In the genomic region with DNA sequence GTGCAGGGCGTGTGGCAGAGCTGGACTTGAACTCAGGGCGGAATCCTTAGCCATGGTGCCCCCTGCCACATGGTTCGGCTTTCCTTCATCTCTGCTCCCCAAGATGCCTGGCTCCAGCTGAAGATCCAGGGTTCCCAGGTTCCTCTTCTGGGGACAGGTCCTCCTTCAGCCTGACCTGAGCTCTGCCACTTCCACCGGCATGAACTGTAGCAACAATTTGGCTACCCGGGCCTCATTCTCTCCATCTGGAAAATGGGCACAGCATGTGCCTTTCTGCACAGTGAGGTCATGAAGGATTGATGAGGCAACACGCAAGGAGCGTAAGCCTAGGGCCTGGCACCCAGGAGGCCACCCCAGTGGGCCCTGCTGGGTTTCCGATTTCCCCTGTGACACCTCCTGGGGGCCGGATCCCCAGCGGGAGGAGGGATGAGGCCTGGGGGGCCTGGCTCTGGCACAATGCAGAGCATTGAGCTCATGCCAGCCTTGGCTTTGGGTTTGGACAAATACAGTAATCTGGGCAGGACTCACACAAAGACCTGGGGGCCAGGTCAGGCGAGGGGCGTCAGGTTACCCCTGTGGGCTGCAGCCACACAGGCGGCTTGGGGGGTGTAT, we compare ENCODE assay signal across 1 cellular context.
TF ChIP-seq lines count a peak whose summit lies in the region.

No MANE protein-coding gene starts in this region.

TF ChIP-seq in IMR-90, 13 proteins besides CTCF, POLR2A, EP300 and RAD21 (continued from another document):
- TF ChIP-seq, protein P1, sequence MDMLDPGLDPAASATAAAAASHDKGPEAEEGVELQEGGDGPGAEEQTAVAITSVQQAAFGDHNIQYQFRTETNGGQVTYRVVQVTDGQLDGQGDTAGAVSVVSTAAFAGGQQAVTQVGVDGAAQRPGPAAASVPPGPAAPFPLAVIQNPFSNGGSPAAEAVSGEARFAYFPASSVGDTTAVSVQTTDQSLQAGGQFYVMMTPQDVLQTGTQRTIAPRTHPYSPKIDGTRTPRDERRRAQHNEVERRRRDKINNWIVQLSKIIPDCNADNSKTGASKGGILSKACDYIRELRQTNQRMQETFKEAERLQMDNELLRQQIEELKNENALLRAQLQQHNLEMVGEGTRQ (IDR thresholded peaks at IDR 0.05; ENCODE audit: low read depth, low read length): no peak
- TF ChIP-seq BHLHE40 (IDR thresholded peaks at IDR 0.05; ENCODE audit: low read depth, low read length) (no peak), MXI1 (IDR thresholded peaks at IDR 0.05; ENCODE audit: borderline replicate concordance, low read depth, low read length) (no peak), MAFK (IDR thresholded peaks at IDR 0.05; ENCODE audit: low read depth, low read length) (no peak), SMC3 (IDR thresholded peaks at IDR 0.05; ENCODE audit: low read depth, low read length) (no peak)
